ENCODE assay signal across 15 cellular contexts in genomic region chr14:104371917-104372316, GRCh38.
DNase-seq lines count a peak whose midpoint lies in the region; ATAC-seq, FAIRE-seq and TF ChIP-seq lines count a peak whose summit lies in the region.
"Had no signal": no experiment of that assay in that cellular context is flagged by ENCODE, and none has a peak within 500 bp of the region (broad histone marks: within the 10 kb centered on the region; RNA-seq: fewer than 3 reads in every experiment).

No MANE protein-coding gene starts in this region.

- CTCF ChIA-PET in CD4-positive, alpha-beta memory T cell (lab: Charles Lee; ENCODE audit: partially characterized antibody) = no interaction called here

- POLR2A ChIA-PET in CD4-positive, alpha-beta memory T cell (lab: Charles Lee; ENCODE audit: partially characterized antibody) = no interaction called here

- H3K27ac Mint-ChIP-seq in CD4-positive, alpha-beta memory T cell = no peak overlapping the region
- H3K27ac Mint-ChIP-seq: CD4-positive, alpha-beta T cell; GM23338 had no signal

- H3K27me3 ChIP-seq in RWPE2 (ENCODE audit: insufficient read depth, poor library complexity, severe bottlenecking) (peaks cover 47% of the 10 kb centered on the region), sigmoid colon (peaks cover 0 to 25% (median 0%) of the 10 kb centered on the region in 3 donors)
- H3K27me3 ChIP-seq in CD4-positive, alpha-beta memory T cell (ENCODE audit: insufficient read depth, low read length) = no peaks in the 10 kb centered on the region

- H3K4me1 ChIP-seq in RWPE2 (ENCODE audit: insufficient read depth, poor library complexity, severe bottlenecking) = no peaks in the 10 kb centered on the region
- no peaks in the 10 kb centered on the region for H3K4me1 ChIP-seq in kidney (ENCODE audit: control insufficient read depth in 1 of 2, insufficient read depth in 1 of 2, low read depth in 1 of 2, low read length in 2 of 2)
- H3K4me1 ChIP-seq in CD4-positive, alpha-beta memory T cell (ENCODE audit: insufficient read depth, low read length) = peaks cover 8% of the 10 kb centered on the region
- H3K4me1 ChIP-seq in sigmoid colon = no peaks in the 10 kb centered on the region

- intact Hi-C loops in Right ventricle myocardium superior (cut with DNase I) (loop anchor here (10.0 kb wide), 2 partner anchors 183 to 227 kb away; no protein-coding TSS in a partner anchor), cardiac septum (cut with DNase I) (no loop called here), kidney (cut with DNase I) (no loop called here), sigmoid colon (cut with DNase I) (no loop called here)
- intact Hi-C loops in CD4-positive, alpha-beta memory T cell (cut with micrococcal nuclease) = no loop called here

- no peaks in the 10 kb centered on the region for H3K27me3 Mint-ChIP-seq in CD4-positive, alpha-beta memory T cell
- no peaks in the 10 kb centered on the region for H3K27me3 Mint-ChIP-seq in activated T-cell treated with anti-CD3 and anti-CD28 coated beads, Interleukin-2, amount 50 U/mL, for 4 hours (ENCODE audit: low read depth)
- H3K27me3 Mint-ChIP-seq: CD4-positive, alpha-beta T cell had no signal

- ATAC-seq in Right ventricle myocardium superior (ENCODE audit: poor library complexity) = no peak
- no peak for ATAC-seq in RWPE2 (ENCODE audit: low read depth)
- no peak for ATAC-seq in activated T-cell treated with anti-CD3 and anti-CD28 coated beads, Interleukin-2, amount 50 U/mL, for 4 hours
- ATAC-seq: GM23338 had no signal

- H3K27ac ChIP-seq in RWPE2 (ENCODE audit: poor library complexity, severe bottlenecking) = no peak overlapping the region
- no peak overlapping the region for H3K27ac ChIP-seq in kidney (ENCODE audit: low read depth in 2 of 2, low read length in 2 of 2)
- H3K27ac ChIP-seq in CD4-positive, alpha-beta memory T cell (ENCODE audit: low read depth, low read length) = no peak overlapping the region
- no peak overlapping the region for H3K27ac ChIP-seq in sigmoid colon

- H3K4me3 ChIP-seq in RWPE2 (ENCODE audit: severe bottlenecking) = no peak overlapping the region
- no peak overlapping the region for H3K4me3 ChIP-seq in kidney (ENCODE audit: low read length in 2 of 2)
- H3K4me3 ChIP-seq in CD4-positive, alpha-beta memory T cell (ENCODE audit: low read length in 2 of 2) = no peak overlapping the region
- no peak overlapping the region for H3K4me3 ChIP-seq in sigmoid colon
- H3K4me3 ChIP-seq: GM23338 had no signal

- H3K9ac ChIP-seq in kidney (ENCODE audit: low read length in 2 of 2) = no peak overlapping the region

- DNase-seq in Right ventricle myocardium superior (peak; percentile 24), cardiac septum (ENCODE audit: low spot score) (no peak), RWPE2 (ENCODE audit: low spot score) (peak; percentile 34), kidney (peak; percentile 37), sigmoid colon (no peak)
- DNase-seq in CD4-positive, alpha-beta memory T cell = no peak
- no peak for DNase-seq in activated T-cell treated with anti-CD3 and anti-CD28 coated beads, Interleukin-2, amount 50 U/mL, for 4 hours
- DNase-seq: 8988T; AML-193; C1 segment of cervical spinal cord; CD4-positive, alpha-beta T cell; DMS79; H7 had no signal

- no peaks in the 10 kb centered on the region for H3K36me3 Mint-ChIP-seq in CD4-positive, alpha-beta memory T cell
- no peaks in the 10 kb centered on the region for H3K36me3 Mint-ChIP-seq in activated T-cell treated with anti-CD3 and anti-CD28 coated beads, Interleukin-2, amount 50 U/mL, for 4 hours (ENCODE audit: insufficient read depth)

- no peaks in the 10 kb centered on the region for H3K36me3 ChIP-seq in RWPE2 (ENCODE audit: low read depth)
- no peaks in the 10 kb centered on the region for H3K36me3 ChIP-seq in kidney (ENCODE audit: control insufficient read depth in 1 of 2, insufficient read depth in 2 of 2, low read length in 2 of 2)
- no peaks in the 10 kb centered on the region for H3K36me3 ChIP-seq in CD4-positive, alpha-beta memory T cell (ENCODE audit: insufficient read depth, low read length)
- no peaks in the 10 kb centered on the region for H3K36me3 ChIP-seq in sigmoid colon

- no peak for TF ChIP-seq POLR2A in sigmoid colon (IDR thresholded peaks at IDR 0.05)

- H3K4me1 Mint-ChIP-seq in CD4-positive, alpha-beta memory T cell = peaks cover 3 to 26% (median 9%) of the 10 kb centered on the region in 4 donors
- peaks cover 4% of the 10 kb centered on the region for H3K4me1 Mint-ChIP-seq in activated T-cell treated with anti-CD3 and anti-CD28 coated beads, Interleukin-2, amount 50 U/mL, for 4 hours (ENCODE audit: low read depth)

- WGBS in sigmoid colon, 2 donors = 89 to 91% methylated on average over 6 of the region's 6 CpGs

- no peak for FAIRE-seq in kidney (lab: Jason Lieb, UNC)
- FAIRE-seq: GM12891 had no signal

- H3K9me3 Mint-ChIP-seq in CD4-positive, alpha-beta memory T cell = peaks cover 0 to 1% (median 0%) of the 10 kb centered on the region in 8 donors
- no peaks in the 10 kb centered on the region for H3K9me3 Mint-ChIP-seq in activated T-cell treated with anti-CD3 and anti-CD28 coated beads, Interleukin-2, amount 50 U/mL, for 4 hours
- H3K9me3 Mint-ChIP-seq: CD4-positive, alpha-beta T cell; GM23338 had no signal

- H3K9me3 ChIP-seq in RWPE2 (ENCODE audit: severe bottlenecking) (no peaks in the 10 kb centered on the region), kidney (ENCODE audit: control insufficient read depth in 1 of 2, low read length in 2 of 2) (no peaks in the 10 kb centered on the region), sigmoid colon (no peaks in the 10 kb centered on the region)
- H3K9me3 ChIP-seq in CD4-positive, alpha-beta memory T cell (ENCODE audit: control insufficient read depth in 1 of 2, low read length in 2 of 2) = no peaks in the 10 kb centered on the region

- no peak for TF ChIP-seq EP300 in sigmoid colon (IDR thresholded peaks at IDR 0.05)

- TF ChIP-seq CTCF in RWPE2 (IDR thresholded peaks at IDR 0.05; ENCODE audit: poor library complexity, severe bottlenecking) = no peak
- TF ChIP-seq CTCF in kidney (IDR thresholded peaks at IDR 0.05; ENCODE audit: borderline replicate concordance, extremely low read depth, insufficient read depth) = no peak
- TF ChIP-seq CTCF in sigmoid colon (IDR thresholded peaks at IDR 0.05) = no peak

- H3K4me3 Mint-ChIP-seq in CD4-positive, alpha-beta memory T cell = no peak overlapping the region
- no peak overlapping the region for H3K4me3 Mint-ChIP-seq in activated T-cell treated with anti-CD3 and anti-CD28 coated beads, Interleukin-2, amount 50 U/mL, for 4 hours
- H3K4me3 Mint-ChIP-seq: CD4-positive, alpha-beta T cell; GM23338 had no signal

Comparison
In these comparisons a context has a peak if more than half of its experiments do, and no peak if none do; other contexts are left out.
1. DNase-seq: peak in Right ventricle myocardium superior (single experiment), RWPE2 (single experiment) and kidney (single experiment); none in cardiac septum (single experiment), CD4-positive, alpha-beta memory T cell (0 of 5), sigmoid colon (single experiment) and activated T-cell treated with anti-CD3 and anti-CD28 coated beads, Interleukin-2, amount 50 U/mL, for 4 hours (single experiment).